Comparison of ENCODE assay signal across 17 cellular contexts in genomic region chr4:63349674-63350025, GRCh38.
DNase-seq lines count a peak whose midpoint lies in the region; ATAC-seq and FAIRE-seq lines count a peak whose summit lies in the region.
"Had no signal": no experiment of that assay in that cellular context is flagged by ENCODE, and none has a peak within 500 bp of the region (broad histone marks: within the 10 kb centered on the region; RNA-seq: fewer than 3 reads in every experiment).

No MANE protein-coding gene starts in this region.

- no peak for ATAC-seq in left ventricle myocardium superior
- ATAC-seq in Right ventricle myocardium inferior: no peak
- ATAC-seq: GM23338 had no signal

- no peak overlapping the region for H3K4me3 ChIP-seq in neuronal stem cell (ENCODE audit: low read length in 2 of 2)
- H3K4me3 ChIP-seq: GM23338 had no signal

- no peak overlapping the region for H3K23ac ChIP-seq in neuronal stem cell (ENCODE audit: low read depth, low read length, poor library complexity)

- no peak overlapping the region for H3K18ac ChIP-seq in neuronal stem cell (ENCODE audit: low read length)

- H3K4me2 ChIP-seq in neuronal stem cell (ENCODE audit: insufficient read depth, low read length, poor library complexity, severe bottlenecking): no peak overlapping the region
- H3K4me2 ChIP-seq: GM23338 had no signal

- intact Hi-C loops in left ventricle myocardium superior (cut with micrococcal nuclease) (no loop called here), Right ventricle myocardium inferior (cut with DNase I) (no loop called here)

- no peak for FAIRE-seq in frontal cortex (lab: Jason Lieb, UNC)
- FAIRE-seq: A204.1, D721Med, G401.6, H54 had no signal

- no peak overlapping the region for H2AFZ ChIP-seq in neuronal stem cell (ENCODE audit: low read length)
- H2AFZ ChIP-seq: GM23338 had no signal

- WGBS in neuronal stem cell (ENCODE audit: extremely low coverage in 2 of 2, insufficient read length in 2 of 2, insufficient replicate concordance in 1 of 2), 2 donors: no CpG with 5 or more reads among the region's 21 CpGs

- H3K27ac ChIP-seq in neuronal stem cell (replicated peaks; ENCODE audit: low read length): no peak overlapping the region

- peak; percentile 20 for DNase-seq in left ventricle myocardium superior
- DNase-seq in Right ventricle myocardium inferior (ENCODE audit: missing footprints): no peak
- peak; percentile 1 for DNase-seq in UCSD-AML1 (lab: John Stamatoyannopoulos, UW; ENCODE audit: unreplicated experiment)
- no peak for DNase-seq in neuronal stem cell (ENCODE audit: low spot score)
- no peak for DNase-seq in SKM-1 treated with dmso at 0.1 percent for 144 hours (lab: John Stamatoyannopoulos, UW; ENCODE audit: unreplicated experiment)
- no peak for DNase-seq in frontal cortex (ENCODE audit: low spot score in 2 of 2)
- DNase-seq: ACHN; BE2C; C1 segment of cervical spinal cord; CD4-positive, CD25-positive, alpha-beta regulatory T cell; COR-L47; HCEC 1CT had no signal

- H2BK15ac ChIP-seq in neuronal stem cell (ENCODE audit: low read length): no peak overlapping the region

- H2BK120ac ChIP-seq in neuronal stem cell (ENCODE audit: low read depth, low read length): no peak overlapping the region

- no peak overlapping the region for H2BK12ac ChIP-seq in neuronal stem cell (ENCODE audit: low read length)

- no peaks in the 10 kb centered on the region for H3K36me3 ChIP-seq in neuronal stem cell (replicated peaks in 1 of 2; ENCODE audit: control insufficient read depth in 2 of 2, insufficient read depth in 2 of 2, low read length in 2 of 2)
- H3K36me3 ChIP-seq: BE2C had no signal

- H2AK5ac ChIP-seq in neuronal stem cell (ENCODE audit: low read depth, low read length): no peak overlapping the region

- H2BK5ac ChIP-seq in neuronal stem cell (ENCODE audit: low read length): no peak overlapping the region

- no peaks in the 10 kb centered on the region for H3K27me3 ChIP-seq in neuronal stem cell (ENCODE audit: control insufficient read depth in 3 of 3, insufficient read depth in 3 of 3, low read depth in 1 of 3, low read length in 3 of 3)
- H3K27me3 ChIP-seq: BE2C had no signal

- H4K8ac ChIP-seq in neuronal stem cell (ENCODE audit: low read depth, low read length): no peak overlapping the region

- no peak overlapping the region for H3K4ac ChIP-seq in neuronal stem cell (ENCODE audit: low read length)

- peak overlapping the region; percentile 71 for H3K14ac ChIP-seq in neuronal stem cell (ENCODE audit: low read length)

- no peak overlapping the region for H4K91ac ChIP-seq in neuronal stem cell (ENCODE audit: low read depth, low read length, poor library complexity)

- peaks cover 0 to 3% of the 10 kb centered on the region in 2 donors for H3K9me3 ChIP-seq in neuronal stem cell (replicated peaks in 1 of 2; ENCODE audit: control insufficient read depth in 2 of 2, insufficient read depth in 1 of 2, low read depth in 1 of 2, low read length in 2 of 2)

- H3K9ac ChIP-seq in neuronal stem cell (ENCODE audit: low read depth, low read length, poor library complexity): no peak overlapping the region

- no peaks in the 10 kb centered on the region for H3K79me1 ChIP-seq in neuronal stem cell (ENCODE audit: low read depth, low read length)

- no peaks in the 10 kb centered on the region for H3K4me1 ChIP-seq in neuronal stem cell (ENCODE audit: control insufficient read depth in 2 of 2, insufficient read depth in 1 of 2, low read depth in 1 of 2, low read length in 2 of 2)
- H3K4me1 ChIP-seq: BE2C had no signal

Comparison
In these comparisons a context has a peak if more than half of its experiments do, and no peak if none do; other contexts are left out.
1. DNase-seq: peak in left ventricle myocardium superior (single experiment) and UCSD-AML1 (single experiment); none in Right ventricle myocardium inferior (single experiment), neuronal stem cell (single experiment), SKM-1 treated with dmso at 0.1 percent for 144 hours (single experiment) and frontal cortex (0 of 2).